In genomic region chr17:2151634-2152033, GRCh38 we compare ENCODE assay signal across 11 cellular contexts.
"Had no signal": no experiment of that assay in that cellular context is flagged by ENCODE, and none has a peak within 500 bp of the region (broad histone marks: within the 10 kb centered on the region; RNA-seq: fewer than 3 reads in every experiment).

No MANE protein-coding gene starts in this region.

- H3K4me3 ChIP-seq: adrenal gland, esophagus squamous epithelium, heart left ventricle, left lung, stomach, thoracic aorta, vagina had no signal

- H3K9me3 ChIP-seq: adrenal gland, esophagus squamous epithelium, heart left ventricle, left lung, stomach, thoracic aorta, vagina had no signal

- ATAC-seq: heart left ventricle, left lung had no signal

- H3K27me3 ChIP-seq: adrenal gland, esophagus squamous epithelium, heart left ventricle, left lung, stomach, vagina had no signal

- H3K27ac ChIP-seq: adrenal gland, esophagus squamous epithelium, heart left ventricle, left lung, stomach, thoracic aorta, vagina had no signal

- DNase-seq: activated CD4-positive, alpha-beta memory T cell treated with anti-CD3 and anti-CD28 coated beads for 36 hours; activated CD8-positive, alpha-beta memory T cell treated with anti-CD3 and anti-CD28 coated beads, Interleukin-2, amount 50 U/mL, for 48 hours; activated naive CD4-positive, alpha-beta T cell treated with Interleukin-2 at 50 U/mL for 16 hours; esophagus squamous epithelium; heart left ventricle; left lung; stomach; T1000 had no signal

- H3K36me3 ChIP-seq: adrenal gland had no signal
